Comparison of ENCODE assay signal across 8 cellular contexts in genomic region chr2:174606336-174606735, GRCh38. TPM values are rescaled to one million over a fixed set of nuclear protein-coding genes. Genes with fewer than 3 reads are reported as not detected.
DNase-seq lines count a peak whose midpoint lies in the region; ATAC-seq and TF ChIP-seq lines count a peak whose summit lies in the region.

No MANE protein-coding gene starts in this region.

- H3K36me3 ChIP-seq in mucosa of descending colon (ENCODE audit: low read depth), result no peaks in the 10 kb centered on the region

- DNase-seq in EH (ENCODE audit: low read depth) (peak; percentile 95), HK-2 (ENCODE audit: unreplicated experiment) (peak; percentile 51), mucosa of descending colon (no peak), GM10248 (ENCODE audit: extremely low spot score) (no peak), occipital lobe (lab: John Stamatoyannopoulos, UW) (no peak)
- DNase-seq in activated naive CD4-positive, alpha-beta T cell treated with anti-CD3 and anti-CD28 coated beads, Interleukin-2, amount 50 U/mL, for 72 hours (ENCODE audit: low spot score in 2 of 2), result peak in 1 of 2 donors; percentile 42

- H3K4me1 ChIP-seq in mucosa of descending colon (ENCODE audit: low read depth), result no peaks in the 10 kb centered on the region

- peak; percentile 65 to 68 for ATAC-seq in activated naive CD4-positive, alpha-beta T cell treated with anti-CD3 and anti-CD28 coated beads, Interleukin-2, amount 50 U/mL, for 72 hours
- peak; percentile 33 for ATAC-seq in mucosa of descending colon
- ATAC-seq in GM21381 (IDR thresholded peaks at IDR 0.05; ENCODE audit: unreplicated experiment), result no peak
- no peak for ATAC-seq in GM21423 (IDR thresholded peaks at IDR 0.05; ENCODE audit: unreplicated experiment)

- H3K9me3 ChIP-seq in mucosa of descending colon, result no peaks in the 10 kb centered on the region

- intact Hi-C loops in mucosa of descending colon (cut with DNase I, micrococcal nuclease), result no loop called here

- peak overlapping the region; percentile 89 to 93 for H3K27ac Mint-ChIP-seq in activated naive CD4-positive, alpha-beta T cell treated with anti-CD3 and anti-CD28 coated beads, Interleukin-2, amount 50 U/mL, for 72 hours

- CTCF ChIA-PET in GM10248 (lab: Yijun Ruan, JAX), result interaction anchor here (8.6 kb wide), 1 partner anchor 9 kb away, joined by 95 read pairs; the partner anchor contains the start of gene WIPF1

- no peaks in the 10 kb centered on the region for H3K9me3 Mint-ChIP-seq in activated naive CD4-positive, alpha-beta T cell treated with anti-CD3 and anti-CD28 coated beads, Interleukin-2, amount 50 U/mL, for 72 hours

- H3K36me3 Mint-ChIP-seq in activated naive CD4-positive, alpha-beta T cell treated with anti-CD3 and anti-CD28 coated beads, Interleukin-2, amount 50 U/mL, for 72 hours, result peaks cover 12 to 25% of the 10 kb centered on the region in 2 donors

- no peak overlapping the region for H3K4me3 ChIP-seq in mucosa of descending colon

- POLR2A ChIA-PET in GM10248 (lab: Yijun Ruan, JAX), result no interaction called here

- TF ChIP-seq CTCF in mucosa of descending colon (IDR thresholded peaks at IDR 0.05) (no peak), GM10248 (IDR thresholded peaks at IDR 0.05; ENCODE audit: control extremely low read depth, extremely low read depth, low read depth, missing control alignments) (no peak)

RNA-seq across cellular contexts. Expression of gene WIPF1, which starts 8.7 kb away (rescaled TPM):
- 100 to 1,000 TPM; 138 to 262 TPM for total RNA-seq in activated naive CD4-positive, alpha-beta T cell treated with anti-CD3 and anti-CD28 coated beads, Interleukin-2, amount 50 U/mL, for 72 hours
- total RNA-seq in mucosa of descending colon (10 to 100 TPM; 15.3 to 56.6 (median 28.9) TPM), occipital lobe (2.7 TPM)

Comparison
In these comparisons a context has a peak if more than half of its experiments do, and no peak if none do; other contexts are left out.
1. DNase-seq: peak in EH (single experiment) and HK-2 (single experiment); none in mucosa of descending colon (0 of 3), GM10248 (single experiment) and occipital lobe (single experiment).
2. ATAC-seq: peak in activated naive CD4-positive, alpha-beta T cell treated with anti-CD3 and anti-CD28 coated beads, Interleukin-2, amount 50 U/mL, for 72 hours (2 of 2) and mucosa of descending colon (single experiment); none in GM21381 (single experiment) and GM21423 (single experiment).